8 cellular contexts compared by ENCODE assay signal in genomic region chr17:78316867-78317816, GRCh38. TPM values are rescaled to one million over a fixed set of nuclear protein-coding genes. Genes with fewer than 3 reads are reported as not detected.
A peak's percentile ranks its signal among the peaks of the same experiment; 100 is the strongest.
DNase-seq lines count a peak whose midpoint lies in the region; ATAC-seq, FAIRE-seq and TF ChIP-seq lines count a peak whose summit lies in the region.

No MANE protein-coding gene starts in this region.

- 0 out of 2 replicates have a peak, but pooled peaks have one; percentile 26 for TF ChIP-seq POLR2A in H54 (IDR thresholded peaks at IDR 0.05; ENCODE audit: low read depth, low read length)

- H3K27ac ChIP-seq in astrocyte (ENCODE audit: low read depth, low read length) = peak overlapping the region; percentile 90
- peak overlapping the region; percentile 22 to 86 for H3K27ac ChIP-seq in lung (ENCODE audit: low read depth in 1 of 2, low read length in 1 of 2)
- H3K27ac ChIP-seq in OCI-LY7 (ENCODE audit: low read depth, low read length, poor library complexity, severe bottlenecking) = no peak overlapping the region

- in situ Hi-C loops in ACHN (cut with HindIII; ENCODE audit: low pct_ligation_motif_present, low pct_unique_long_range_greater_than_20kb, low sequenced_read_pairs) = no loop called here

- intact Hi-C loops in OCI-LY7 (cut with micrococcal nuclease; ENCODE audit: unreplicated experiment) = no loop called here

- peaks cover 13% of the 10 kb centered on the region for H3K27me3 Mint-ChIP-seq in astrocyte (ENCODE audit: low read depth, unreplicated experiment)

- peak; percentile 14 for ATAC-seq in lung (ENCODE audit: insufficient read depth, low FRiP score)
- no peak for ATAC-seq in HG03139 (IDR thresholded peaks at IDR 0.05; ENCODE audit: unreplicated experiment)
- no peak for ATAC-seq in GM19395 (IDR thresholded peaks at IDR 0.05; ENCODE audit: unreplicated experiment)
- ATAC-seq in GM18498 (IDR thresholded peaks at IDR 0.05; ENCODE audit: unreplicated experiment) = no peak

- no peak for TF ChIP-seq CTCF in astrocyte (IDR thresholded peaks at IDR 0.05; ENCODE audit: insufficient read depth, low read depth, low read length)
- TF ChIP-seq CTCF in lung (IDR thresholded peaks at IDR 0.05; ENCODE audit: control extremely low read depth, extremely low read depth) = no peak
- no peak for TF ChIP-seq CTCF in OCI-LY7 (conservative IDR thresholded peaks at IDR 0.05; ENCODE audit: low read length)

- no peaks in the 10 kb centered on the region for H3K9me3 ChIP-seq in astrocyte (ENCODE audit: insufficient read depth, low read depth, low read length)
- no peaks in the 10 kb centered on the region for H3K9me3 ChIP-seq in lung (ENCODE audit: control insufficient read depth in 2 of 2, insufficient read depth in 1 of 2, low read length in 1 of 2)
- no peaks in the 10 kb centered on the region for H3K9me3 ChIP-seq in OCI-LY7 (ENCODE audit: low read length)

- H3K9me2 ChIP-seq in OCI-LY7 (ENCODE audit: insufficient read depth, low read length) = no peaks in the 10 kb centered on the region

- peaks cover 23% of the 10 kb centered on the region for H3K4me1 Mint-ChIP-seq in astrocyte (ENCODE audit: low read depth, unreplicated experiment)

- peak overlapping the region; percentile 81 for H3K9ac ChIP-seq in astrocyte (ENCODE audit: low read length)

- peak overlapping the region; percentile 13 for H3K4me3 Mint-ChIP-seq in astrocyte (ENCODE audit: unreplicated experiment)

- no peaks in the 10 kb centered on the region for H3K79me2 ChIP-seq in astrocyte (ENCODE audit: insufficient read depth, low read length)
- H3K79me2 ChIP-seq in OCI-LY7 (ENCODE audit: insufficient read depth, low read depth, low read length) = no peaks in the 10 kb centered on the region

- peaks cover 37% of the 10 kb centered on the region for H3K4me1 ChIP-seq in astrocyte (ENCODE audit: insufficient read depth, low read length)
- H3K4me1 ChIP-seq in lung (ENCODE audit: control insufficient read depth in 2 of 2, insufficient read depth in 2 of 2, low read length in 2 of 2) = peaks cover 0 to 29% of the 10 kb centered on the region in 2 donors
- H3K4me1 ChIP-seq in OCI-LY7 (ENCODE audit: insufficient read depth, low read length, poor library complexity, severe bottlenecking) = peaks cover 6% of the 10 kb centered on the region

- POLR2A ChIA-PET in OCI-LY7 (lab: Charles Lee) = interaction anchor here (0.5 to 1.0 kb wide), 4 partner anchors 10 to 624 kb away, joined by 3 to 5 read pairs (median 3); no protein-coding TSS in a partner anchor

- FAIRE-seq in H54 (lab: Jason Lieb, UNC) = no peak
- FAIRE-seq in astrocyte (lab: Jason Lieb, UNC) = no peak

- DNase-seq in ACHN (peak; percentile 89), H54 (ENCODE audit: insufficient read length, low spot score) (no peak), astrocyte (ENCODE audit: low read depth) (peak; percentile 42), lung (ENCODE audit: low spot score) (peak; percentile 82), OCI-LY7 (ENCODE audit: low spot score) (no peak)

- H2AFZ ChIP-seq in astrocyte (ENCODE audit: low read depth, low read length) (no peak overlapping the region), OCI-LY7 (ENCODE audit: low read length) (no peak overlapping the region)

- WGBS in lung, 2 donors = 41 to 45% methylated on average over 21 of the region's 21 CpGs

- no peaks in the 10 kb centered on the region for H3K27me3 ChIP-seq in astrocyte (ENCODE audit: insufficient read depth, low read length)
- no peaks in the 10 kb centered on the region for H3K27me3 ChIP-seq in lung (ENCODE audit: control insufficient read depth, insufficient read depth)

- H4K20me1 ChIP-seq in astrocyte (ENCODE audit: insufficient read depth, low read length) (no peaks in the 10 kb centered on the region), OCI-LY7 (ENCODE audit: insufficient read depth, low read length) (no peaks in the 10 kb centered on the region)

- CTCF ChIA-PET in OCI-LY7 (lab: Charles Lee; ENCODE audit: unreplicated experiment) = interaction anchor here (1.5 kb wide), 1 partner anchor 45 kb away, joined by 3 read pairs; no protein-coding TSS in a partner anchor

- H3K36me3 Mint-ChIP-seq in astrocyte (ENCODE audit: low read depth, unreplicated experiment) = no peaks in the 10 kb centered on the region

- H3K36me3 ChIP-seq in astrocyte (ENCODE audit: insufficient read depth, low read length) (no peaks in the 10 kb centered on the region), lung (ENCODE audit: control insufficient read depth in 2 of 2, insufficient read depth in 2 of 2, low read length in 2 of 2) (no peaks in the 10 kb centered on the region), OCI-LY7 (ENCODE audit: insufficient read depth, low read length) (no peaks in the 10 kb centered on the region)

- peak overlapping the region; percentile 83 for H3K4me2 ChIP-seq in astrocyte (ENCODE audit: low read length)
- no peak overlapping the region for H3K4me2 ChIP-seq in OCI-LY7 (ENCODE audit: low read length)

- BruUV-seq in OCI-LY7 (replicated peaks; lab: Mats Ljungman, UMichigan) = no TSS peak

- H3K4me3 ChIP-seq in astrocyte (ENCODE audit: insufficient read depth, low read depth, low read length) (no peak overlapping the region), lung (no peak overlapping the region), OCI-LY7 (ENCODE audit: low read depth, low read length, poor library complexity, severe bottlenecking) (no peak overlapping the region)

- peaks cover 2% of the 10 kb centered on the region for H3K9me3 Mint-ChIP-seq in astrocyte (ENCODE audit: unreplicated experiment)

- H3K27ac Mint-ChIP-seq in astrocyte (ENCODE audit: unreplicated experiment) = peak overlapping the region; percentile 82

RNA-seq across cellular contexts. Expression of gene SOCS3, which starts 42.7 kb away (rescaled TPM):
- 13.4 and 16.7 TPM in 2 replicates for total RNA-seq in astrocyte
- 10 to 100 TPM; 65.8 to 83.8 TPM for total RNA-seq in lung
- 100 to 1,000 TPM; 143 to 545 TPM for polyA plus RNA-seq in lung
- total RNA-seq in OCI-LY7 (2014; rRNA removed; shearing (Covaris generic)) = not detected in 2 replicates
- total RNA-seq in OCI-LY7 (2022) = not detected in 2 replicates

Comparison
In these comparisons a context has a peak if more than half of its experiments do, and no peak if none do; other contexts are left out.
1. DNase-seq: peak in ACHN (single experiment), astrocyte (single experiment) and lung (single experiment); none in H54 (single experiment) and OCI-LY7 (single experiment).
2. RNA of gene SOCS3, which starts 42.7 kb away (total RNA-seq): 65.8 to 83.8 TPM in lung and 13.4 to 16.7 TPM in astrocyte; not detected in OCI-LY7; every median in the first group is over 10 times any median in the second.